In genomic region chr17:27457731-27458523, GRCh38 we compare ENCODE assay signal across 8 cellular contexts. TPM values are rescaled to one million over a fixed set of nuclear protein-coding genes. Genes with fewer than 3 reads are reported as not detected.
DNase-seq lines count a peak whose midpoint lies in the region; ATAC-seq and TF ChIP-seq lines count a peak whose summit lies in the region.

No MANE protein-coding gene starts in this region.

- H3K9me3 Mint-ChIP-seq in brain (no peaks in the 10 kb centered on the region), mesothelial cell of epicardium (no peaks in the 10 kb centered on the region)

- no peaks in the 10 kb centered on the region for H3K36me3 Mint-ChIP-seq in brain
- no peaks in the 10 kb centered on the region for H3K36me3 Mint-ChIP-seq in mesothelial cell of epicardium

- TF ChIP-seq CTCF in brain (conservative IDR thresholded peaks at IDR 0.05) = no peak
- TF ChIP-seq CTCF in mesothelial cell of epicardium (IDR thresholded peaks at IDR 0.05; ENCODE audit: unreplicated experiment) = no peak

- H3K27me3 Mint-ChIP-seq in brain = peaks cover 9% of the 10 kb centered on the region
- H3K27me3 Mint-ChIP-seq in mesothelial cell of epicardium (ENCODE audit: low read depth) = peaks cover 20% of the 10 kb centered on the region

- DNase-seq in NCI-H2227 (lab: John Stamatoyannopoulos, UW; ENCODE audit: unreplicated experiment) (peak; percentile 6), NCI-H2227 treated with DMSO at 0.1 percent for 48 hours (lab: John Stamatoyannopoulos, UW) (no peak), NCI-H1105 (lab: John Stamatoyannopoulos, UW) (peak; percentile 69), mesothelial cell of epicardium (ENCODE audit: low spot score in 2 of 2, unreplicated experiment in 2 of 2) (no peak), HK-2 (ENCODE audit: unreplicated experiment) (no peak)
- DNase-seq in stimulated activated CD4-positive, alpha-beta T cell treated with anti-CD3 and anti-CD28 coated beads, Interleukin-4, amount 100 ng/mL, for 1 hour = no peak

- no peak for ATAC-seq in HG03432 (IDR thresholded peaks at IDR 0.05; ENCODE audit: unreplicated experiment)

- H3K4me3 Mint-ChIP-seq in brain (peak overlapping the region; percentile 94 to 98 (median 96)), mesothelial cell of epicardium (peak overlapping the region; percentile 79)

- H3K27ac Mint-ChIP-seq in brain (peak overlapping the region; percentile 83 to 97 (median 93)), mesothelial cell of epicardium (no peak overlapping the region)

- H3K4me1 Mint-ChIP-seq in brain = peaks cover 57% of the 10 kb centered on the region
- H3K4me1 Mint-ChIP-seq in mesothelial cell of epicardium = peaks cover 26% of the 10 kb centered on the region

RNA-seq across cellular contexts. Expression of gene KSR1, which starts 1.7 kb away (rescaled TPM):
- 12.5 TPM for polyA plus RNA-seq in brain (ENCODE audit: insufficient read depth, low read depth, low replicate concordance)
- 64.0 to 69.4 TPM (median 64.5 TPM) in 3 replicates for total RNA-seq in mesothelial cell of epicardium

Comparison
In these comparisons a context has a peak if more than half of its experiments do, and no peak if none do; other contexts are left out.
1. DNase-seq: peak in NCI-H2227 (single experiment) and NCI-H1105 (single experiment); none in NCI-H2227 treated with DMSO at 0.1 percent for 48 hours (single experiment), mesothelial cell of epicardium (0 of 2), stimulated activated CD4-positive, alpha-beta T cell treated with anti-CD3 and anti-CD28 coated beads, Interleukin-4, amount 100 ng/mL, for 1 hour (single experiment) and HK-2 (single experiment).